ENCODE assay signal across 13 cellular contexts in the genomic region with DNA sequence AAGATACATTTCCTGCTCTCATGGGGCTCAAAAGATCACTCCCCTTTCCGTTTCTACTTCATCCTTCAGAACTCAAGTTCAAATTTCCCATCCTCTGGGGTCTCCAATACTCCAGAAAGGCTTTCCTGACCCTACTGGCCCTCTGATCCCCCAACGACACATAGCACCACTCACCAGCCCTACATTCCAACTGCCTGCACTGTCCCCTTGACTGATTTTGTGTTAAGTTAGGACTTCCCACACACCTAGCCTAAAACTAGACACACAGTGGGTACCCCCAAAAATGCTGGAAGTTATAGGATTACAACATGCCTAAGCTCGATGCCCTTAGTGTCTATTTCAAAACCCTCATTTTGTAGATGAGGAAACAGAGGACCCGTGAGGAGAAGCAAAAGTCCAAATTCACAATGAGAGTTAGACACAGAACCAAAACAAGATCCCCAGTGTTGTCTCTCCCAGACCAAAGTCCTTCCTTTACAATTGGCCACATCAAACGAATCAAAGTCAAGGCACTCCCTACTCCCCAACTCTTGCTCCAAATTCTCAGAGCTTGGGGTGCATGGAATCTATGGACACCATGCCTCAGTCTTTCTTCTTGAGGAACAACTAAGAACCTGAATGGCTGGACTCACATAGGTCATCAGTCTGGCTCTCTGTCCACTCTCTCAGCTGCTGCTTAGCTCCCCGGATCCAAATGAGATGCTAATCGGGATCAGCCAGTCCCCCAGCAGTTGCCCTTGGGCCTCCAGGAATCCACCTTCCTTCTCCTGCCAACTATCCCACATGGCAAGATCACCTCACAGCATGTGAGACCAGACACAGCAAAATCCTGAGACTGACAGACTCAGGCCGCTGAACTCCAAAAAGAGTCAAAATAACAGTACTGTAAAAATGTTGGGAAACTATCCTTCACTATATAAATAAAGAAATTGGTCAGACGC. TPM values are rescaled to one million over a fixed set of nuclear protein-coding genes. Genes with fewer than 3 reads are reported as not detected.
A peak's percentile ranks its signal among the peaks of the same experiment; 100 is the strongest.
DNase-seq lines count a peak whose midpoint lies in the region; ATAC-seq, FAIRE-seq and TF ChIP-seq lines count a peak whose summit lies in the region.
"Had no signal": no experiment of that assay in that cellular context is flagged by ENCODE, and none has a peak within 500 bp of the region (broad histone marks: within the 10 kb centered on the region; RNA-seq: fewer than 3 reads in every experiment).

No MANE protein-coding gene starts in this region.

- no peak overlapping the region for H3K18ac ChIP-seq in H1 (ENCODE audit: extremely low read depth, low read length)

- no peak overlapping the region; the same call in 1 of the 2 replicates for H2AK5ac ChIP-seq in H1 (ENCODE audit: low read depth, low read length)

- peak overlapping the region; percentile 43 for H3K4me3 Mint-ChIP-seq in activated CD4-positive, alpha-beta T cell treated with anti-CD3 and anti-CD28 coated beads, Interleukin-2, amount 10 ng/mL, durations not matched to agents 7 days and 5 days

- TF ChIP-seq EP300 in H1 (IDR thresholded peaks at IDR 0.05; ENCODE audit: borderline replicate concordance in 1 of 2, low read depth in 2 of 2, low read length in 2 of 2) = no peak
- TF ChIP-seq EP300 in upper lobe of left lung (IDR thresholded peaks at IDR 0.05) = no peak

- H3K79me2 ChIP-seq in H1 (ENCODE audit: control insufficient read depth in 1 of 2, insufficient read depth in 2 of 2, low read length in 2 of 2) = no peaks in the 10 kb centered on the region; a peak in 1 of 4 replicates

- no peak overlapping the region for H3K56ac ChIP-seq in H1 (replicated peaks; ENCODE audit: insufficient read length, low read depth, low read length)

- no peak overlapping the region for H3K27ac ChIP-seq in H1 (ENCODE audit: low read depth, low read length)
- peak overlapping the region in 1 of 4 donors; percentile 93 for H3K27ac ChIP-seq in upper lobe of left lung
- H3K27ac ChIP-seq: KMS-11 had no signal

- TF ChIP-seq RAD21 in H1 (IDR thresholded peaks at IDR 0.05 in 1 of 2, conservative IDR thresholded peaks at IDR 0.05 in 1 of 2; ENCODE audit: low read depth in 2 of 2, low read length in 2 of 2) = no peak

- peak overlapping the region; percentile 15 for H3K27ac Mint-ChIP-seq in activated CD4-positive, alpha-beta T cell treated with anti-CD3 and anti-CD28 coated beads, Interleukin-2, amount 10 ng/mL, durations not matched to agents 7 days and 5 days

- 91% methylated on average over 9 of the region's 9 CpGs; no CpG with 5 or more reads in 1 of the 2 experiments for WGBS in H1 (ENCODE audit: extremely low coverage in 1 of 2, insufficient coverage in 1 of 2, insufficient read length in 1 of 2, insufficient replicate concordance in 2 of 2, low coverage in 1 of 2, low lambda C conversion rate in 2 of 2, missing lambda C conversion rate in 1 of 2), 2 experiments
- 70 to 72% methylated on average over 9 of the region's 9 CpGs for WGBS in upper lobe of left lung, 2 donors

- H2BK15ac ChIP-seq in H1 (ENCODE audit: low read length) = no peak overlapping the region

- CTCF ChIA-PET in activated CD4-positive, alpha-beta T cell treated with anti-CD3 and anti-CD28 coated beads, Interleukin-2, amount 10 ng/mL, durations not matched to agents 7 days and 5 days (lab: Charles Lee) = interaction anchor here (0.8 to 5.9 kb wide), 10 partner anchors 11 to 407 kb away, joined by 3 to 106 read pairs (median 6); no protein-coding TSS in a partner anchor
- CTCF ChIA-PET in H1 (lab: Charles Lee; ENCODE audit: partially characterized antibody) = interaction anchor here (0.6 to 13.2 kb wide), 21 partner anchors 14 to 342 kb away, joined by 3 to 262 read pairs (median 10); a partner anchor contains a TSS

- no peaks in the 10 kb centered on the region; the same call in 1 of the 2 replicates for H3K23me2 ChIP-seq in H1 (ENCODE audit: low read depth, low read length)

- no peaks in the 10 kb centered on the region for H3K27me3 Mint-ChIP-seq in activated CD4-positive, alpha-beta T cell treated with anti-CD3 and anti-CD28 coated beads, Interleukin-2, amount 10 ng/mL, durations not matched to agents 7 days and 5 days

- H3K27me3 ChIP-seq in H1 (replicated peaks in 1 of 4; ENCODE audit: control insufficient read depth in 3 of 4, extremely low read depth in 1 of 4, insufficient read depth in 3 of 4, low read length in 3 of 4) (no peaks in the 10 kb centered on the region), skeletal muscle satellite cell (ENCODE audit: control insufficient read depth, insufficient read depth, low read length) (no peaks in the 10 kb centered on the region), upper lobe of left lung (no peaks in the 10 kb centered on the region)

- H4K5ac ChIP-seq in H1 (ENCODE audit: insufficient read length, low read depth, low read length) = no peak overlapping the region

- H4K91ac ChIP-seq in H1 (replicated peaks; ENCODE audit: insufficient read length, low read length) = no peak overlapping the region

- H2BK120ac ChIP-seq in H1 (replicated peaks; ENCODE audit: low read depth, low read length) = no peak overlapping the region

- no peak for DNase-seq in activated CD4-positive, alpha-beta T cell treated with anti-CD3 and anti-CD28 coated beads, Interleukin-2, amount 10 ng/mL, durations not matched to agents 7 days and 5 days
- DNase-seq in activated CD4-positive, alpha-beta T cell treated with anti-CD3 and anti-CD28 coated beads for 4 hours = no peak
- DNase-seq in SW480 (ENCODE audit: low spot score) = peak; percentile 27
- DNase-seq in H1 (ENCODE audit: low read depth in 1 of 2, low spot score in 2 of 2) = no peak
- no peak for DNase-seq in upper lobe of left lung
- no peak for DNase-seq in NK-92 (lab: John Stamatoyannopoulos, UW; ENCODE audit: unreplicated experiment)
- DNase-seq: activated CD4-positive, CD25-positive, alpha-beta regulatory T cell treated with anti-CD3 and anti-CD28 coated beads, Interleukin-2, amount 50 U/mL, for 72 hours; NCI-H2227 treated with DMSO at 0.1 percent for 48 hours had no signal

- no peaks in the 10 kb centered on the region for H3K9me3 Mint-ChIP-seq in activated CD4-positive, alpha-beta T cell treated with anti-CD3 and anti-CD28 coated beads, Interleukin-2, amount 10 ng/mL, durations not matched to agents 7 days and 5 days

- no peaks in the 10 kb centered on the region for H3K4me1 ChIP-seq in H1 (replicated peaks in 1 of 4; ENCODE audit: control insufficient read depth in 3 of 4, insufficient read depth in 4 of 4, low read length in 3 of 4)
- peaks cover 23% of the 10 kb centered on the region for H3K4me1 ChIP-seq in skeletal muscle satellite cell (ENCODE audit: control insufficient read depth, insufficient read depth, low read length)
- H3K4me1 ChIP-seq in upper lobe of left lung = peaks cover 17 to 39% (median 22%) of the 10 kb centered on the region in 4 donors

- H2BK20ac ChIP-seq in H1 (ENCODE audit: low read length) = 0 out of 2 replicates have a peak overlapping the region, but pooled peaks have one; percentile 32

- ATAC-seq in upper lobe of left lung (ENCODE audit: low FRiP score in 2 of 2) (no peak), GM18870 (IDR thresholded peaks at IDR 0.05; ENCODE audit: unreplicated experiment) (no peak)
- ATAC-seq: Right ventricle myocardium inferior had no signal

- H3K36me3 ChIP-seq in H1 (ENCODE audit: control insufficient read depth in 2 of 4, insufficient read depth in 4 of 4, low read length in 3 of 4) (peaks cover 0 to 9% (median 0%) of the 10 kb centered on the region in 4 experiments; a peak in 3 of 8 replicates), skeletal muscle satellite cell (ENCODE audit: insufficient read depth, low read length) (peaks cover 19% of the 10 kb centered on the region), upper lobe of left lung (peaks cover 5 to 25% (median 14%) of the 10 kb centered on the region in 4 donors)

- no peaks in the 10 kb centered on the region for H3K79me1 ChIP-seq in H1 (ENCODE audit: low read depth, low read length)

- peaks cover 0 to 1% of the 10 kb centered on the region in 2 experiments for H4K20me1 ChIP-seq in H1 (replicated peaks in 1 of 2; ENCODE audit: control insufficient read depth in 1 of 2, insufficient read depth in 2 of 2, low read length in 2 of 2)

- no peak for TF ChIP-seq POLR2A in H1 (IDR thresholded peaks at IDR 0.05; ENCODE audit: control extremely low read depth in 1 of 2, low read depth in 2 of 2, low read length in 2 of 2)
- no peak for TF ChIP-seq POLR2A in upper lobe of left lung (IDR thresholded peaks at IDR 0.05)

- H3K36me3 Mint-ChIP-seq in activated CD4-positive, alpha-beta T cell treated with anti-CD3 and anti-CD28 coated beads, Interleukin-2, amount 10 ng/mL, durations not matched to agents 7 days and 5 days (ENCODE audit: low read depth) = peaks cover 9% of the 10 kb centered on the region

- no peak overlapping the region for H3K23ac ChIP-seq in H1 (ENCODE audit: insufficient read length)

- H3K4ac ChIP-seq in H1 (replicated peaks; ENCODE audit: insufficient read length, low read depth, low read length) = no peak overlapping the region

- POLR2A ChIA-PET in activated CD4-positive, alpha-beta T cell treated with anti-CD3 and anti-CD28 coated beads, Interleukin-2, amount 10 ng/mL, durations not matched to agents 7 days and 5 days (lab: Charles Lee) = no interaction called here
- POLR2A ChIA-PET in H1 (lab: Charles Lee; ENCODE audit: partially characterized antibody) = interaction anchor here (0.9 to 1.4 kb wide), 2 partner anchors 122 to 329 kb away, joined by 3 read pairs; no protein-coding TSS in a partner anchor

- H4K8ac ChIP-seq in H1 (ENCODE audit: extremely low read depth, insufficient read depth, low read length) = no peak overlapping the region

- H3K4me1 Mint-ChIP-seq in activated CD4-positive, alpha-beta T cell treated with anti-CD3 and anti-CD28 coated beads, Interleukin-2, amount 10 ng/mL, durations not matched to agents 7 days and 5 days = peaks cover 51% of the 10 kb centered on the region

- no peak overlapping the region for H2BK12ac ChIP-seq in H1 (ENCODE audit: low read depth, low read length)

- H3K4me3 ChIP-seq in H1 (ENCODE audit: extremely low read depth in 1 of 4, insufficient read depth in 2 of 4, low read depth in 3 of 4, low read length in 4 of 4) (no peak overlapping the region), skeletal muscle satellite cell (ENCODE audit: low read length) (no peak overlapping the region), upper lobe of left lung (no peak overlapping the region)

- H3K9me3 ChIP-seq in H1 (ENCODE audit: insufficient read depth in 2 of 2, low read depth in 1 of 2, low read length in 1 of 2) (no peaks in the 10 kb centered on the region), skeletal muscle satellite cell (replicated peaks; ENCODE audit: low read length) (no peaks in the 10 kb centered on the region), upper lobe of left lung (no peaks in the 10 kb centered on the region)

- FAIRE-seq in H1 (lab: Jason Lieb, UNC) = no peak
- FAIRE-seq: endothelial cell of umbilical vein had no signal

- no peak overlapping the region for H2BK5ac ChIP-seq in H1 (ENCODE audit: low read depth, low read length)

- H2AFZ ChIP-seq in H1 (ENCODE audit: low read length) = no peak overlapping the region

- H3K4me2 ChIP-seq in H1 (ENCODE audit: insufficient read depth in 1 of 2, low read depth in 2 of 2, low read length in 2 of 2) = no peak overlapping the region
- H3K4me2 ChIP-seq in skeletal muscle satellite cell (ENCODE audit: low read length) = peak overlapping the region; percentile 27

- H3K9ac ChIP-seq in H1 (replicated peaks in 1 of 4; ENCODE audit: extremely low read depth in 1 of 4, low read depth in 3 of 4, low read length in 3 of 4) (no peak overlapping the region), skeletal muscle satellite cell (ENCODE audit: low read depth, low read length) (no peak overlapping the region)

- H3K14ac ChIP-seq in H1 (ENCODE audit: insufficient read length) = no peak overlapping the region

- TF ChIP-seq CTCF in H1 (IDR thresholded peaks at IDR 0.05; ENCODE audit: control extremely low read depth in 1 of 3, insufficient read depth in 1 of 3, low read depth in 1 of 3, low read length in 3 of 3) (no peak), upper lobe of left lung (IDR thresholded peaks at IDR 0.05) (no peak)

RNA-seq across cellular contexts. Expression of a gene that starts 1.7 kb away (rescaled TPM):
- 10 to 100 TPM; 19.9 to 21.0 TPM for total RNA-seq in activated CD4-positive, alpha-beta T cell treated with anti-CD3 and anti-CD28 coated beads, Interleukin-2, amount 10 ng/mL, durations not matched to agents 7 days and 5 days
- total RNA-seq in H1 (2021; fragmentation: NEBNext Ultra II Directional; extraction: Animal tissue kit (Norgen Biotek cat#: 25700)) = 24.0 and 28.1 TPM in 2 replicates
- 10.1 and 10.7 TPM in 2 replicates for polyA plus RNA-seq in H1 (2011; rRNA removed)
- 11.6 TPM for polyA plus RNA-seq in H1 (2011; cell fraction: cytosol; rRNA removed)
- 25.9 TPM for polyA plus RNA-seq in H1 (2011; cell fraction: nucleus; rRNA removed)
- polyA plus RNA-seq in H1 (2012, experiment 1 of 2) = 14.3 to 16.7 TPM (median 15.9 TPM) in 4 replicates
- 10.5 TPM for polyA plus RNA-seq in H1 (2012, experiment 2 of 2)
- polyA plus RNA-seq in H1 (2013, experiment 1 of 2) = 11.5 TPM
- polyA plus RNA-seq in H1 (2013, experiment 2 of 2) = 11.2 TPM
- 58.8 and 81.3 TPM in 2 replicates for polyA minus RNA-seq in H1 (2011; rRNA and poly(A)+ RNA removed)
- 16.9 TPM for polyA minus RNA-seq in H1 (2011; cell fraction: cytosol; rRNA and poly(A)+ RNA removed)
- 37.0 TPM for polyA minus RNA-seq in H1 (2011; cell fraction: nucleus; rRNA and poly(A)+ RNA removed)
- 29.5 and 55.0 TPM in 2 replicates for total RNA-seq in skeletal muscle satellite cell (2012; rRNA removed)
- total RNA-seq in upper lobe of left lung = 10 to 100 TPM; 18.9 to 31.4 (median 26.8) TPM
